In genomic region chr1:42977653-42978052, GRCh38 we compare ENCODE assay signal across 20 cellular contexts. TPM values are rescaled to one million over a fixed set of nuclear protein-coding genes. Genes with fewer than 3 reads are reported as not detected.
DNase-seq lines count a peak whose midpoint lies in the region; ATAC-seq and TF ChIP-seq lines count a peak whose summit lies in the region.
"Had no signal": no experiment of that assay in that cellular context is flagged by ENCODE, and none has a peak within 500 bp of the region (broad histone marks: within the 10 kb centered on the region; RNA-seq: fewer than 3 reads in every experiment).

No MANE protein-coding gene starts in this region.

- H3K4me3 Mint-ChIP-seq in T-helper 17 cell: no peak overlapping the region
- H3K4me3 Mint-ChIP-seq: CD8-positive, alpha-beta T cell had no signal

- no peak overlapping the region for H2AFZ ChIP-seq in mesenchymal stem cell (ENCODE audit: low read depth, low read length)
- no peak overlapping the region for H2AFZ ChIP-seq in trophoblast cell (ENCODE audit: insufficient read depth, low read length, poor library complexity)
- H2AFZ ChIP-seq: GM23248 had no signal

- H4K91ac ChIP-seq in mesenchymal stem cell (ENCODE audit: low read length) (no peak overlapping the region), trophoblast cell (ENCODE audit: low read depth, low read length) (peak overlapping the region; percentile 63)

- ATAC-seq in T-helper 17 cell (no peak), left lung (no peak)
- ATAC-seq: A549; CD8-positive, alpha-beta T cell; GM12878 had no signal

- no peak for TF ChIP-seq CTCF in AG04450 (IDR thresholded peaks at IDR 0.05; ENCODE audit: low read depth, low read length)
- TF ChIP-seq CTCF in BE2C (IDR thresholded peaks at IDR 0.05; ENCODE audit: low read depth, low read length): no peak
- TF ChIP-seq CTCF in left lung (IDR thresholded peaks at IDR 0.05): no peak

- POLR2A ChIA-PET in AG04450 (lab: Yijun Ruan, JAX): interaction anchor here (1.0 to 1.4 kb wide), 2 partner anchors 19 to 79 kb away, joined by 3 to 4 read pairs; partner anchors contain the start of gene SLC2A1

- CTCF ChIA-PET in AG04450 (lab: Charles Lee): interaction anchor here (1.4 kb wide), 1 partner anchor 96 kb away, joined by 5 read pairs; no protein-coding TSS in a partner anchor

- intact Hi-C loops in left lung (cut with DNase I): no loop called here

- no peak overlapping the region for H2BK12ac ChIP-seq in mesenchymal stem cell (ENCODE audit: low read length in 2 of 2)
- no peak overlapping the region for H2BK12ac ChIP-seq in trophoblast cell (ENCODE audit: low read length)

- H3K4me2 ChIP-seq in mesenchymal stem cell (ENCODE audit: low read length, poor library complexity, severe bottlenecking) (no peak overlapping the region), trophoblast cell (ENCODE audit: low read length) (no peak overlapping the region)
- H3K4me2 ChIP-seq: A549; BLaER1 treated with 17β-estradiol and CSF1 and Interleukin-3, amounts not matched to agents 10 nM and 100 nM had no signal

- H3K79me2 ChIP-seq in trophoblast cell (ENCODE audit: control insufficient read depth, insufficient read depth, low read length, poor library complexity): no peaks in the 10 kb centered on the region

- H3K27ac Mint-ChIP-seq in T-helper 17 cell: no peak overlapping the region
- H3K27ac Mint-ChIP-seq: CD8-positive, alpha-beta T cell; IgD-negative memory B cell had no signal

- 89% methylated on average over 1 of the region's 1 CpG for WGBS in HUES64
- WGBS in mesenchymal stem cell: 83% methylated on average over 1 of the region's 1 CpG
- WGBS in trophoblast cell (ENCODE audit: extremely low coverage, insufficient coverage, insufficient read length): no CpG with 5 or more reads among the region's 1 CpG

- H3K4me1 ChIP-seq in HUES64 (ENCODE audit: insufficient read depth, low read length): peaks cover 16% of the 10 kb centered on the region; the same call in 1 of the 2 replicates
- H3K4me1 ChIP-seq in mesenchymal stem cell (ENCODE audit: control insufficient read depth, insufficient read depth, low read depth, low read length): peaks cover 27% of the 10 kb centered on the region
- peaks cover 9 to 17% of the 10 kb centered on the region in 2 experiments for H3K4me1 ChIP-seq in trophoblast cell (ENCODE audit: control insufficient read depth in 1 of 2, insufficient read depth in 2 of 2, low read length in 2 of 2)
- H3K4me1 ChIP-seq in BE2C: peaks cover 21% of the 10 kb centered on the region
- no peaks in the 10 kb centered on the region for H3K4me1 ChIP-seq in left lung
- H3K4me1 ChIP-seq: A549 had no signal

- peak overlapping the region; percentile 31 for H3K27ac ChIP-seq in AG04450 (ENCODE audit: low read depth, low read length)
- peak overlapping the region; percentile 60; the same call in 1 of the 2 replicates for H3K27ac ChIP-seq in HUES64 (ENCODE audit: low read depth, low read length)
- peak overlapping the region; percentile 83 for H3K27ac ChIP-seq in mesenchymal stem cell (ENCODE audit: low read length, poor library complexity, severe bottlenecking)
- no peak overlapping the region for H3K27ac ChIP-seq in trophoblast cell (ENCODE audit: low read depth, low read length)
- no peak overlapping the region for H3K27ac ChIP-seq in left lung
- H3K27ac ChIP-seq: 22Rv1; A549; BLaER1 treated with 17β-estradiol and CSF1 and Interleukin-3, amounts not matched to agents 10 nM and 100 nM; GM23248 had no signal

- peaks cover 14% of the 10 kb centered on the region for H3K36me3 Mint-ChIP-seq in T-helper 17 cell (ENCODE audit: low read depth)

- H3K79me1 ChIP-seq in mesenchymal stem cell (replicated peaks; ENCODE audit: low read length, poor library complexity, severe bottlenecking): no peaks in the 10 kb centered on the region
- H3K79me1 ChIP-seq in trophoblast cell (ENCODE audit: low read length): peaks cover 15% of the 10 kb centered on the region

- DNase-seq in AG04450 (ENCODE audit: low read depth, low spot score) (no peak), mesenchymal stem cell (no peak), trophoblast cell (no peak), BE2C (no peak), T-helper 17 cell (no peak), left lung (no peak)
- DNase-seq: CD8-positive, alpha-beta T cell; DMS 273 treated with DMSO at 0.1 percent for 48 hours; DMS53; DND-41; EL; GM23248; KG1 had no signal

- H3K18ac ChIP-seq in mesenchymal stem cell (ENCODE audit: low read depth in 1 of 2, low read length in 2 of 2) (no peak overlapping the region), trophoblast cell (ENCODE audit: low read length) (no peak overlapping the region)

- H3K4me1 Mint-ChIP-seq in T-helper 17 cell: peaks cover 10% of the 10 kb centered on the region

- H2BK120ac ChIP-seq in mesenchymal stem cell (ENCODE audit: low read depth, low read length): no peak overlapping the region
- H2BK120ac ChIP-seq in trophoblast cell (ENCODE audit: insufficient read depth, low read length, poor library complexity): peak overlapping the region; percentile 44

- H3K14ac ChIP-seq in mesenchymal stem cell (ENCODE audit: low read length in 2 of 2) (no peak overlapping the region), trophoblast cell (ENCODE audit: low read length) (peak overlapping the region; percentile 29)

- H2BK5ac ChIP-seq in mesenchymal stem cell (ENCODE audit: low read depth, low read length, poor library complexity, severe bottlenecking) (no peak overlapping the region), trophoblast cell (ENCODE audit: low read depth, low read length, poor library complexity) (no peak overlapping the region)

- H3K4me3 ChIP-seq in AG04450 (ENCODE audit: low read depth, low read length): no peak overlapping the region
- no peak overlapping the region for H3K4me3 ChIP-seq in HUES64 (ENCODE audit: low read length)
- no peak overlapping the region for H3K4me3 ChIP-seq in mesenchymal stem cell (ENCODE audit: insufficient read depth in 1 of 2, low read depth in 1 of 2, low read length in 2 of 2)
- no peak overlapping the region for H3K4me3 ChIP-seq in trophoblast cell (ENCODE audit: low read depth, low read length)
- H3K4me3 ChIP-seq in BE2C (ENCODE audit: low read depth, low read length): no peak overlapping the region
- H3K4me3 ChIP-seq in left lung: no peak overlapping the region
- H3K4me3 ChIP-seq: A549; BLaER1 treated with 17β-estradiol and CSF1 and Interleukin-3, amounts not matched to agents 10 nM and 100 nM; GM12878; GM23248; HAP-1 had no signal

- H3K23ac ChIP-seq in mesenchymal stem cell (ENCODE audit: low read length in 2 of 2): no peak overlapping the region
- H3K23ac ChIP-seq in trophoblast cell (ENCODE audit: low read length): no peak overlapping the region

- H2AK5ac ChIP-seq in mesenchymal stem cell (ENCODE audit: low read length, severe bottlenecking) (peak overlapping the region; percentile 3), trophoblast cell (ENCODE audit: low read length) (no peak overlapping the region)

- H3K9ac ChIP-seq in HUES64 (ENCODE audit: low read depth, low read length) (no peak overlapping the region), mesenchymal stem cell (ENCODE audit: low read length) (no peak overlapping the region), trophoblast cell (ENCODE audit: low read length) (no peak overlapping the region)
- H3K9ac ChIP-seq: BLaER1 treated with 17β-estradiol and CSF1 and Interleukin-3, amounts not matched to agents 10 nM and 100 nM; GM23248 had no signal

- H3K36me3 ChIP-seq in HUES64 (ENCODE audit: insufficient read depth, low read length) (peaks cover 80% of the 10 kb centered on the region), mesenchymal stem cell (ENCODE audit: control insufficient read depth in 1 of 2, insufficient read depth in 2 of 2, low read depth in 1 of 2, low read length in 2 of 2) (peaks cover 0 to 7% of the 10 kb centered on the region in 2 experiments), trophoblast cell (ENCODE audit: control insufficient read depth in 1 of 2, insufficient read depth in 2 of 2, low read length in 2 of 2) (no peaks in the 10 kb centered on the region), BE2C (no peaks in the 10 kb centered on the region), left lung (no peaks in the 10 kb centered on the region)
- H3K36me3 ChIP-seq: BLaER1 treated with 17β-estradiol and CSF1 and Interleukin-3, amounts not matched to agents 10 nM and 100 nM; HAP-1 had no signal

- no peak overlapping the region for H4K8ac ChIP-seq in mesenchymal stem cell (ENCODE audit: low read length)
- H4K8ac ChIP-seq in trophoblast cell (ENCODE audit: low read depth, low read length): no peak overlapping the region

- H3K27me3 ChIP-seq in AG04450 (ENCODE audit: control insufficient read depth, insufficient read depth, low read length) (no peaks in the 10 kb centered on the region), HUES64 (ENCODE audit: insufficient read depth, low read length) (no peaks in the 10 kb centered on the region), mesenchymal stem cell (ENCODE audit: control insufficient read depth in 1 of 2, insufficient read depth in 1 of 2, low read length in 2 of 2) (peaks cover 0 to 5% of the 10 kb centered on the region in 2 experiments), trophoblast cell (ENCODE audit: insufficient read depth, low read length) (no peaks in the 10 kb centered on the region), BE2C (no peaks in the 10 kb centered on the region), left lung (no peaks in the 10 kb centered on the region)
- H3K27me3 ChIP-seq: BLaER1 treated with 17β-estradiol and CSF1 and Interleukin-3, amounts not matched to agents 10 nM and 100 nM had no signal

- H2BK15ac ChIP-seq in mesenchymal stem cell (ENCODE audit: low read depth, poor library complexity, severe bottlenecking): peak overlapping the region; percentile 13

- H3K9me3 ChIP-seq in AG04450 (ENCODE audit: control insufficient read depth, insufficient read depth, low read length): no peaks in the 10 kb centered on the region
- H3K9me3 ChIP-seq in HUES64 (ENCODE audit: insufficient read depth, low read depth, low read length): no peaks in the 10 kb centered on the region
- no peaks in the 10 kb centered on the region for H3K9me3 ChIP-seq in mesenchymal stem cell (ENCODE audit: control insufficient read depth, low read length)
- no peaks in the 10 kb centered on the region for H3K9me3 ChIP-seq in trophoblast cell (ENCODE audit: insufficient read depth, low read depth, low read length)
- no peaks in the 10 kb centered on the region for H3K9me3 ChIP-seq in BE2C
- H3K9me3 ChIP-seq in T-helper 17 cell (ENCODE audit: control insufficient read depth, low read length, poor library complexity, severe bottlenecking): no peaks in the 10 kb centered on the region
- H3K9me3 ChIP-seq in left lung: no peaks in the 10 kb centered on the region
- H3K9me3 ChIP-seq: A549; BLaER1 treated with 17β-estradiol and CSF1 and Interleukin-3, amounts not matched to agents 10 nM and 100 nM; HAP-1 had no signal

- H4K12ac ChIP-seq in trophoblast cell (ENCODE audit: low read depth, low read length): no peak overlapping the region

- peaks cover 5% of the 10 kb centered on the region for H3K27me3 Mint-ChIP-seq in T-helper 17 cell
- H3K27me3 Mint-ChIP-seq: IgD-negative memory B cell had no signal

- H3K4ac ChIP-seq in mesenchymal stem cell (ENCODE audit: low read depth in 1 of 2, low read length in 2 of 2) (no peak overlapping the region), trophoblast cell (ENCODE audit: low read depth, low read length) (no peak overlapping the region)

RNA-seq across cellular contexts. Expression of gene SLC2A1, which starts 19.0 kb away (rescaled TPM):
- polyA plus RNA-seq in AG04450 (2011; rRNA removed): 114 and 140 TPM in 2 replicates
- polyA minus RNA-seq in AG04450 (2011; rRNA and poly(A)+ RNA removed): 125 and 154 TPM in 2 replicates
- 201 TPM for polyA plus RNA-seq in HUES64 (2013, experiment 1 of 2)
- 227 TPM for polyA plus RNA-seq in HUES64 (2013, experiment 2 of 2)
- 64.6 TPM for polyA plus RNA-seq in mesenchymal stem cell (2013, experiment 1 of 2)
- polyA plus RNA-seq in mesenchymal stem cell (2013, experiment 2 of 2): 64.8 TPM
- 1,633 and 1,681 TPM in 2 replicates for polyA plus RNA-seq in trophoblast cell (2013)
- polyA plus RNA-seq in BE2C (2012; ENCODE audit: insufficient read depth, insufficient read length, low read depth): 40.9 TPM
- total RNA-seq in T-helper 17 cell (10 to 100 TPM; 63.7 to 79.0 TPM), left lung (10 to 100 TPM; 10.5 to 12.1 TPM)

Comparison
In these comparisons a context has a peak if more than half of its experiments do, and no peak if none do; other contexts are left out.
1. H3K27ac ChIP-seq: peak in AG04450 (single experiment), HUES64 (single experiment) and mesenchymal stem cell (single experiment); none in trophoblast cell (single experiment) and left lung (0 of 2).
2. RNA of gene SLC2A1, which starts 19.0 kb away (total RNA-seq): 63.7 to 79.0 TPM in T-helper 17 cell; 10.5 to 12.1 TPM in left lung; every median in the first group is over 4 times any median in the second.